8 cellular contexts compared by ENCODE assay signal in the genomic region with DNA sequence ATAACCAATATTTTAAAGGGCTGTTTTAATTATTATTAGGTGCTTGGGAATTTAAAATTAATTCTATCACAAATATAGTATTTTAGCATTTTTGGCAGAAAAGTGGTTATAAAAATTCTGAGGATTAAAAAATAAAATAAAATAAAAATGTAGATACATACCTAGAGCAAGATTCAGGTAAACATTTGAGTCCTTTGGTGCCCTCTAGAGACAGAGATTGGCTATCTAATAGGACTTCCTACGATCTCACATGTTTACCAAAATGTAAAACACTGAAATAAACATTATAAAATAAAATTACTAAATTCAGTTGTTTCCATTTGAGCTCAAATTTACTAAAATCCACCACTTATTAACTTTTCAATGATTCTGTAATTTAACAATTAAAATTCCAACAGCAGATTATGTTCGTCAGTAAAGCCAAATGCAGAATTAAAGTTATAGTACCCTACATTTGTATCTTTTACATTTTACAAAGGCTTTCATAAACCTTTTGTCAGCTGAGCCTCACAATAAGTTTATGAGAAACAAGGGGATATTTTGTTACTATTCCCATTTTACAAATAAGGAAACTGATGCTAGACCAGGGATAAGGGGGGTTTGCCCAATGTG. TPM values are rescaled to one million over a fixed set of nuclear protein-coding genes. Genes with fewer than 3 reads are reported as not detected.
DNase-seq lines count a peak whose midpoint lies in the region; ATAC-seq and TF ChIP-seq lines count a peak whose summit lies in the region.

No MANE protein-coding gene starts in this region.

- H3K4me3 ChIP-seq in NB4 (ENCODE audit: low read depth, low read length), result no peak overlapping the region
- H3K4me3 ChIP-seq in tibial artery, result no peak overlapping the region

- TF ChIP-seq POLR2A in NB4 (IDR thresholded peaks at IDR 0.05; ENCODE audit: extremely low read depth, insufficient read length), result no peak

- TF ChIP-seq CTCF in NB4 (IDR thresholded peaks at IDR 0.05; ENCODE audit: low read depth, low read length) (peak; percentile 15), osteocyte (IDR thresholded peaks at IDR 0.05) (peak; percentile 70), tibial artery (IDR thresholded peaks at IDR 0.05) (peak in 1 of 2 experiments; percentile 16)

- no peaks in the 10 kb centered on the region for H3K4me1 ChIP-seq in tibial artery

- H3K27ac ChIP-seq in tibial artery, result no peak overlapping the region

- peak; percentile 21 for DNase-seq in NCI-H1092 treated with DMSO at 0.1 percent for 48 hours (lab: John Stamatoyannopoulos, UW)
- no peak for DNase-seq in NCI-H1092 (lab: John Stamatoyannopoulos, UW)
- DNase-seq in NB4 (ENCODE audit: low read depth), result peak; percentile 17
- DNase-seq in dermis blood vessel endothelial cell, result peak; percentile 66
- no peak for DNase-seq in osteocyte (ENCODE audit: extremely low spot score, unreplicated experiment)
- no peak for DNase-seq in tibial artery

- H3K27ac Mint-ChIP-seq in osteocyte (ENCODE audit: unreplicated experiment), result no peak overlapping the region

- H3K27me3 ChIP-seq in tibial artery, result no peaks in the 10 kb centered on the region

- H3K27me3 Mint-ChIP-seq in osteocyte (ENCODE audit: unreplicated experiment), result no peaks in the 10 kb centered on the region

- no peaks in the 10 kb centered on the region for H3K9me3 ChIP-seq in tibial artery

- no peak overlapping the region for H3K4me3 Mint-ChIP-seq in osteocyte (ENCODE audit: unreplicated experiment)

- no peak for ATAC-seq in GM19463 (IDR thresholded peaks at IDR 0.05; ENCODE audit: unreplicated experiment)
- no peak for ATAC-seq in HG02840 (IDR thresholded peaks at IDR 0.05; ENCODE audit: low FRiP score, unreplicated experiment)

- H3K4me1 Mint-ChIP-seq in osteocyte (ENCODE audit: unreplicated experiment), result peaks cover 10% of the 10 kb centered on the region

- peaks cover 2 to 11% (median 10%) of the 10 kb centered on the region in 3 donors for H3K36me3 ChIP-seq in tibial artery

- intact Hi-C loops in tibial artery (cut with DNase I; ENCODE audit: low total_unique reads), result no loop called here

- no peaks in the 10 kb centered on the region for H3K9me3 Mint-ChIP-seq in osteocyte (ENCODE audit: unreplicated experiment)

- H3K36me3 Mint-ChIP-seq in osteocyte (ENCODE audit: unreplicated experiment), result peaks cover 3% of the 10 kb centered on the region

RNA-seq across cellular contexts. Expression of gene SLC36A4, which starts 27.7 kb away (rescaled TPM):
- total RNA-seq in dermis blood vessel endothelial cell (6.3 and 11.4 TPM in 2 replicates), osteocyte (23.3 and 25.3 TPM in 2 replicates)

Comparison
In these comparisons a context has a peak if more than half of its experiments do, and no peak if none do; other contexts are left out.
1. DNase-seq: peak in NCI-H1092 treated with DMSO at 0.1 percent for 48 hours (single experiment), NB4 (single experiment) and dermis blood vessel endothelial cell (single experiment); none in NCI-H1092 (single experiment), osteocyte (single experiment) and tibial artery (0 of 2).